Comparison of ENCODE assay signal across 9 cellular contexts in the genomic region with DNA sequence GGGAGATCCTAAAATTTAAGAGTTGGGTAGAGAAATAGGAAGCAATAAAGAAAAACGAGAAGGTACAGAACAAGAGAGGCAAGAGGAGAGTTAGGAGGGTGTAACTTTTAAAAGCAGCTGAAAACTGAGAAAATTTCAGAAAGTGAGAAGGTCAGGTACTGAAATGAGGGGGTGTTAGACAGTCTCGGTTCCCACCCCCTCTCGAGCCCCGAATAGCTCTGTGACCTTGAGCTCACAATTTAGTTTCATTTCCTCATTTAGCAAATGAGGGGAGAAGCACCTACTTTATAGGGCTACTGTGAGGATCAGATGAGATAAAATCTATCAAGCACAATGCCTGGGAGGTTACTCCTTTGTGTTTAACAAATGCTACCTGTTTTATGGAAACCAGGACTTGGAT. TPM values are rescaled to one million over a fixed set of nuclear protein-coding genes. Genes with fewer than 3 reads are reported as not detected.
DNase-seq lines count a peak whose midpoint lies in the region; ATAC-seq, FAIRE-seq and TF ChIP-seq lines count a peak whose summit lies in the region.
"Had no signal": no experiment of that assay in that cellular context is flagged by ENCODE, and none has a peak within 500 bp of the region (broad histone marks: within the 10 kb centered on the region; RNA-seq: fewer than 3 reads in every experiment).

No MANE protein-coding gene starts in this region.

- H3K27ac Mint-ChIP-seq in progenitor cell of endocrine pancreas = no peak overlapping the region

- intact Hi-C loops in kidney (cut with DNase I) = no loop called here

- H3K4me3 ChIP-seq in kidney (ENCODE audit: low read length in 2 of 2) = peak overlapping the region; percentile 46 to 51

- H3K9me3 ChIP-seq in kidney (ENCODE audit: control insufficient read depth in 1 of 2, low read length in 2 of 2) = no peaks in the 10 kb centered on the region

- peak; percentile 95 for ATAC-seq in GM18868 (IDR thresholded peaks at IDR 0.05; ENCODE audit: unreplicated experiment)
- ATAC-seq in GM21723 (IDR thresholded peaks at IDR 0.05; ENCODE audit: unreplicated experiment) = peak; percentile 97
- ATAC-seq in HG03520 (IDR thresholded peaks at IDR 0.05; ENCODE audit: unreplicated experiment) = peak; percentile 96

- no peaks in the 10 kb centered on the region for H3K4me1 ChIP-seq in kidney (ENCODE audit: control insufficient read depth in 1 of 2, insufficient read depth in 1 of 2, low read depth in 1 of 2, low read length in 2 of 2)

- H3K4me1 Mint-ChIP-seq in progenitor cell of endocrine pancreas (ENCODE audit: low read depth) = peaks cover 7% of the 10 kb centered on the region

- no peak for DNase-seq in kidney
- DNase-seq in activated gamma-delta T cell treated with Interleukin-2 at 50 U/mL for 16 hours = no peak
- no peak for DNase-seq in activated T-cell treated with anti-CD3 and anti-CD28 coated beads, Interleukin-2, amount 50 U/mL, for 48 hours
- no peak for DNase-seq in progenitor cell of endocrine pancreas (ENCODE audit: low spot score, unreplicated experiment)
- no peak for DNase-seq in NCI-H2171 treated with DMSO at 0.1 percent for 48 hours (lab: John Stamatoyannopoulos, UW)

- no peaks in the 10 kb centered on the region for H3K36me3 ChIP-seq in kidney (ENCODE audit: control insufficient read depth in 1 of 2, insufficient read depth in 2 of 2, low read length in 2 of 2)

- H3K9ac ChIP-seq in kidney (ENCODE audit: low read length in 2 of 2) = peak overlapping the region in 1 of 2 donors; percentile 70

- H3K4me3 Mint-ChIP-seq in progenitor cell of endocrine pancreas (ENCODE audit: low read depth) = no peak overlapping the region
- H3K4me3 Mint-ChIP-seq: neural crest cell had no signal

- H3K36me3 Mint-ChIP-seq in progenitor cell of endocrine pancreas (ENCODE audit: insufficient read depth) = no peaks in the 10 kb centered on the region

- no peaks in the 10 kb centered on the region for H3K9me3 Mint-ChIP-seq in progenitor cell of endocrine pancreas (ENCODE audit: low read depth)
- H3K9me3 Mint-ChIP-seq: neural crest cell had no signal

- FAIRE-seq in kidney (lab: Jason Lieb, UNC) = no peak

- no peak for TF ChIP-seq CTCF in kidney (IDR thresholded peaks at IDR 0.05; ENCODE audit: borderline replicate concordance, extremely low read depth, insufficient read depth)
- no peak for TF ChIP-seq CTCF in progenitor cell of endocrine pancreas (IDR thresholded peaks at IDR 0.05; ENCODE audit: unreplicated experiment)

- peaks cover 20% of the 10 kb centered on the region for H3K27me3 Mint-ChIP-seq in progenitor cell of endocrine pancreas

- peak overlapping the region; percentile 65 to 67 for H3K27ac ChIP-seq in kidney (ENCODE audit: low read depth in 2 of 2, low read length in 2 of 2)

RNA-seq across cellular contexts. Expression of gene UGT8, which starts 4.8 kb away (rescaled TPM):
- total RNA-seq in kidney (42.2 TPM), progenitor cell of endocrine pancreas (4.5 and 7.5 TPM in 2 replicates)
- polyA plus RNA-seq in kidney (ENCODE audit: insufficient read depth, low read depth, low replicate concordance) = 20.0 TPM
